ENCODE assay signal across 9 cellular contexts in genomic region chr2:156445311-156446218, GRCh38. TPM values are rescaled to one million over a fixed set of nuclear protein-coding genes. Genes with fewer than 3 reads are reported as not detected.
A peak's percentile ranks its signal among the peaks of the same experiment; 100 is the strongest.
DNase-seq lines count a peak whose midpoint lies in the region; ATAC-seq and TF ChIP-seq lines count a peak whose summit lies in the region.
"Had no signal": no experiment of that assay in that cellular context is flagged by ENCODE, and none has a peak within 500 bp of the region (broad histone marks: within the 10 kb centered on the region; RNA-seq: fewer than 3 reads in every experiment).

No MANE protein-coding gene starts in this region.

- peaks cover 16% of the 10 kb centered on the region for H3K9me3 Mint-ChIP-seq in neural progenitor cell

- H3K4me3 ChIP-seq in PC-9 (no peak overlapping the region), neural progenitor cell (no peak overlapping the region)

- H3K4me1 Mint-ChIP-seq in neural progenitor cell, result peaks cover 4% of the 10 kb centered on the region

- H3K79me2 ChIP-seq in PC-9 (ENCODE audit: low read depth), result peaks cover 21% of the 10 kb centered on the region
- H3K79me2 ChIP-seq in neural progenitor cell (ENCODE audit: low read depth), result peaks cover 45% of the 10 kb centered on the region

- TF ChIP-seq CTCF in PC-9 (conservative IDR thresholded peaks at IDR 0.05), result no peak
- TF ChIP-seq CTCF in neural progenitor cell (IDR thresholded peaks at IDR 0.05), result no peak

- intact Hi-C loops in PC-9 (cut with micrococcal nuclease; ENCODE audit: unreplicated experiment), result no loop called here

- POLR2A ChIA-PET in PC-9 (lab: Charles Lee; ENCODE audit: unreplicated experiment), result interaction anchor here (0.6 kb wide), 2 partner anchors 94 to 210 kb away, joined by 3 read pairs; no protein-coding TSS in a partner anchor

- no peaks in the 10 kb centered on the region for H3F3A ChIP-seq in PC-9 (ENCODE audit: insufficient read depth, low read depth)
- H3F3A ChIP-seq in neural progenitor cell (ENCODE audit: low read depth), result no peaks in the 10 kb centered on the region

- H3K9ac ChIP-seq in neural progenitor cell, result no peak overlapping the region

- no peak overlapping the region for H3K4me2 ChIP-seq in PC-9
- H3K4me2 ChIP-seq in neural progenitor cell, result no peak overlapping the region

- ATAC-seq in GM18502 (IDR thresholded peaks at IDR 0.05; ENCODE audit: poor library complexity, unreplicated experiment), result peak; percentile 68
- peak; percentile 56 for ATAC-seq in HG02571 (IDR thresholded peaks at IDR 0.05; ENCODE audit: unreplicated experiment)

- no peaks in the 10 kb centered on the region for H3K27me3 Mint-ChIP-seq in neural progenitor cell (ENCODE audit: insufficient read depth, low read depth)

- H3K9me3 ChIP-seq in PC-9 (ENCODE audit: insufficient read depth, low read depth) (no peaks in the 10 kb centered on the region), neural progenitor cell (ENCODE audit: low read depth) (no peaks in the 10 kb centered on the region)

- H3K9me2 ChIP-seq in PC-9 (ENCODE audit: insufficient read depth), result no peaks in the 10 kb centered on the region

- H3K4me3 Mint-ChIP-seq in neural progenitor cell, result no peak overlapping the region

- H3K36me3 Mint-ChIP-seq in neural progenitor cell, result peaks cover 18% of the 10 kb centered on the region

- no peak for DNase-seq in PC-9
- DNase-seq in kidney tubule cell (ENCODE audit: low spot score), result peak; percentile 89
- DNase-seq in NCI-H2081 (lab: John Stamatoyannopoulos, UW), result no peak
- no peak for DNase-seq in GDM1 (lab: John Stamatoyannopoulos, UW)
- DNase-seq in NCI-H1092 treated with DMSO at 0.1 percent for 48 hours (lab: John Stamatoyannopoulos, UW), result no peak
- DNase-seq in neural progenitor cell (ENCODE audit: low spot score), result no peak
- DNase-seq: activated naive CD4-positive, alpha-beta T cell treated with Interleukin-2 at 50 U/mL for 16 hours had no signal

- H3K27me3 ChIP-seq in PC-9 (ENCODE audit: insufficient read depth, low read depth) (no peaks in the 10 kb centered on the region), neural progenitor cell (no peaks in the 10 kb centered on the region)

- CTCF ChIA-PET in PC-9 (lab: Charles Lee), result no interaction called here

- BruUV-seq in PC-9 (replicated peaks; lab: Mats Ljungman, UMichigan), result no TSS peak

- H3K4me1 ChIP-seq in PC-9 (replicated peaks; ENCODE audit: insufficient read depth) (peaks cover 6% of the 10 kb centered on the region; the same call in 1 of the 2 replicates), neural progenitor cell (no peaks in the 10 kb centered on the region)

- peak overlapping the region; percentile 39; the same call in 1 of the 2 replicates for H3K27ac ChIP-seq in PC-9
- no peak overlapping the region for H3K27ac ChIP-seq in neural progenitor cell

- H3K36me3 ChIP-seq in PC-9 (ENCODE audit: low read depth) (no peaks in the 10 kb centered on the region), neural progenitor cell (no peaks in the 10 kb centered on the region)

- no peak overlapping the region for H3K27ac Mint-ChIP-seq in neural progenitor cell

- H2AFZ ChIP-seq in PC-9 (no peak overlapping the region), neural progenitor cell (replicated peaks) (no peak overlapping the region)

- H4K20me1 ChIP-seq in PC-9 (ENCODE audit: insufficient read depth) (no peaks in the 10 kb centered on the region), neural progenitor cell (ENCODE audit: low read depth) (no peaks in the 10 kb centered on the region)

RNA-seq across cellular contexts. Expression of gene GPD2, which starts 9.4 kb away (rescaled TPM):
- total RNA-seq in PC-9 (2021), result 47.1 and 67.8 TPM in 2 replicates
- total RNA-seq in neural progenitor cell (ENCODE audit: low replicate concordance), result 67.2 and 176 TPM in 2 replicates
